In genomic region chr4:55444822-55445221, GRCh38 we compare ENCODE assay signal across 10 cellular contexts. TPM values are rescaled to one million over a fixed set of nuclear protein-coding genes. Genes with fewer than 3 reads are reported as not detected.
DNase-seq lines count a peak whose midpoint lies in the region; ATAC-seq, FAIRE-seq and TF ChIP-seq lines count a peak whose summit lies in the region.
"Had no signal": no experiment of that assay in that cellular context is flagged by ENCODE, and none has a peak within 500 bp of the region (broad histone marks: within the 10 kb centered on the region; RNA-seq: fewer than 3 reads in every experiment).

No MANE protein-coding gene starts in this region.

- DNase-seq in A172 (ENCODE audit: low spot score) (peak; percentile 53), GM12864 (ENCODE audit: low read depth) (no peak), RCC 7860 (ENCODE audit: low spot score) (peak; percentile 36), fibroblast of the conjunctiva (ENCODE audit: low read depth) (peak; percentile 32), anterior cingulate cortex (lab: John Stamatoyannopoulos, UW) (no peak), pons (ENCODE audit: low spot score) (no peak)
- DNase-seq: NCI-H345; stimulated activated naive CD8-positive, alpha-beta T cell treated with anti-CD3 and anti-CD28 coated beads, Interleukin-15, Interleukin-2, amounts not matched to agents 100 U/mL and 50 U/mL, for 24 hours had no signal

- peak; percentile 52 for FAIRE-seq in RCC 7860 (lab: Jason Lieb, UNC)

- peak; percentile 30 for TF ChIP-seq CTCF in GM12864 (IDR thresholded peaks at IDR 0.05; ENCODE audit: low read depth, low read length, missing control alignments)

- no peak overlapping the region for H3K4me3 ChIP-seq in GM12864 (ENCODE audit: low read depth, low read length)

- no peak for ATAC-seq in HG02884 (IDR thresholded peaks at IDR 0.05; ENCODE audit: unreplicated experiment)
- ATAC-seq in HG02678 (IDR thresholded peaks at IDR 0.05; ENCODE audit: unreplicated experiment) = no peak
- ATAC-seq: stimulated activated naive CD8-positive, alpha-beta T cell treated with anti-CD3 and anti-CD28 coated beads, Interleukin-15, Interleukin-2, amounts not matched to agents 100 U/mL and 50 U/mL, for 24 hours had no signal

RNA-seq across cellular contexts. Expression of gene TMEM165, which starts 49.1 kb away (rescaled TPM):
- total RNA-seq in A172 (2014; rRNA removed; shearing (Covaris generic)) = 109 and 112 TPM in 2 replicates

Comparison
In these comparisons a context has a peak if more than half of its experiments do, and no peak if none do; other contexts are left out.
1. DNase-seq: peak in A172 (single experiment), RCC 7860 (single experiment) and fibroblast of the conjunctiva (single experiment); none in GM12864 (single experiment), anterior cingulate cortex (0 of 58) and pons (single experiment).